31 cellular contexts compared by ENCODE assay signal in genomic region chr6:12748411-12748810, GRCh38. TPM values are rescaled to one million over a fixed set of nuclear protein-coding genes. Genes with fewer than 3 reads are reported as not detected.
DNase-seq lines count a peak whose midpoint lies in the region; ATAC-seq, FAIRE-seq and TF ChIP-seq lines count a peak whose summit lies in the region.
"Had no signal": no experiment of that assay in that cellular context is flagged by ENCODE, and none has a peak within 500 bp of the region (broad histone marks: within the 10 kb centered on the region; RNA-seq: fewer than 3 reads in every experiment).

No MANE protein-coding gene starts in this region.

- H3K4me2 ChIP-seq in astrocyte (ENCODE audit: low read length), result no peak overlapping the region
- peak overlapping the region; percentile 95 for H3K4me2 ChIP-seq in neuronal stem cell (ENCODE audit: insufficient read depth, low read length, poor library complexity, severe bottlenecking)

- H3K9ac ChIP-seq in HUES48 (ENCODE audit: low read depth, low read length), result no peak overlapping the region
- H3K9ac ChIP-seq in astrocyte (ENCODE audit: low read length), result no peak overlapping the region
- H3K9ac ChIP-seq in iPS-15b (ENCODE audit: low read depth, low read length), result no peak overlapping the region
- no peak overlapping the region for H3K9ac ChIP-seq in neuronal stem cell (ENCODE audit: low read depth, low read length, poor library complexity)

- no peak overlapping the region for H4K91ac ChIP-seq in neuronal stem cell (ENCODE audit: low read depth, low read length, poor library complexity)

- no CpG with 5 or more reads among the region's 2 CpGs for WGBS in neuronal stem cell (ENCODE audit: extremely low coverage in 2 of 2, insufficient read length in 2 of 2, insufficient replicate concordance in 1 of 2), 2 donors

- no peak for DNase-seq in astrocyte (ENCODE audit: low read depth)
- no peak for DNase-seq in neuronal stem cell (ENCODE audit: low spot score)
- no peak for DNase-seq in NCI-H226
- no peak for DNase-seq in HFFc6
- DNase-seq in NCI-H1694 (lab: John Stamatoyannopoulos, UW), result no peak
- DNase-seq: ACHN; activated CD4-positive, alpha-beta memory T cell treated with anti-CD3 and anti-CD28 coated beads for 36 hours; activated naive CD4-positive, alpha-beta T cell; CD8-positive, alpha-beta T cell; gastrocnemius medialis; IMR-90; left ventricle myocardium superior; MV-4-11; OCI-M1; stimulated activated naive B cell treated with anti-CD40 and anti-IgM and Interleukin-4, amounts not matched to agents 10 μg/mL and 1 μg/mL and 100 μg/mL, for 72 hours; T-helper 1 cell had no signal

- no peak overlapping the region for H2BK5ac ChIP-seq in neuronal stem cell (ENCODE audit: low read length)

- H3K4me3 ChIP-seq in HUES48 (ENCODE audit: low read depth, low read length), result peak overlapping the region; percentile 86
- no peak overlapping the region for H3K4me3 ChIP-seq in astrocyte (ENCODE audit: insufficient read depth, low read depth, low read length)
- H3K4me3 ChIP-seq in iPS-15b (ENCODE audit: low read depth, low read length), result peak overlapping the region; percentile 96
- H3K4me3 ChIP-seq in neuronal stem cell (ENCODE audit: low read length in 2 of 2), result no peak overlapping the region
- H3K4me3 ChIP-seq: gastrocnemius medialis, HAP-1, hepatocyte, SK-N-MC, skin epidermis, upper lobe of left lung had no signal

- H2BK15ac ChIP-seq in neuronal stem cell (ENCODE audit: low read length), result no peak overlapping the region

- H2BK12ac ChIP-seq in neuronal stem cell (ENCODE audit: low read length), result no peak overlapping the region

- H4K20me1 ChIP-seq in astrocyte (ENCODE audit: insufficient read depth, low read length), result no peaks in the 10 kb centered on the region

- TF ChIP-seq CTCF in astrocyte (IDR thresholded peaks at IDR 0.05; ENCODE audit: insufficient read depth, low read depth, low read length) (no peak), HFFc6 (IDR thresholded peaks at IDR 0.05) (no peak)

- H3K36me3 Mint-ChIP-seq in astrocyte (ENCODE audit: low read depth, unreplicated experiment) (no peaks in the 10 kb centered on the region), HFFc6 (ENCODE audit: low read depth) (no peaks in the 10 kb centered on the region)
- H3K36me3 Mint-ChIP-seq: activated CD4-positive, alpha-beta memory T cell treated with anti-CD3 and anti-CD28 coated beads for 36 hours; CD8-positive, alpha-beta T cell had no signal

- H2AK5ac ChIP-seq in neuronal stem cell (ENCODE audit: low read depth, low read length), result no peak overlapping the region

- no peak overlapping the region for H3K4ac ChIP-seq in neuronal stem cell (ENCODE audit: low read length)

- H3K4me1 Mint-ChIP-seq in astrocyte (ENCODE audit: low read depth, unreplicated experiment) (peaks cover 1% of the 10 kb centered on the region), HFFc6 (ENCODE audit: low read depth) (no peaks in the 10 kb centered on the region)
- H3K4me1 Mint-ChIP-seq: central memory CD8-positive, alpha-beta T cell had no signal

- no peak overlapping the region for H2BK120ac ChIP-seq in neuronal stem cell (ENCODE audit: low read depth, low read length)

- H3K9me3 Mint-ChIP-seq in astrocyte (ENCODE audit: unreplicated experiment) (no peaks in the 10 kb centered on the region), HFFc6 (no peaks in the 10 kb centered on the region)
- H3K9me3 Mint-ChIP-seq: dendritic cell treated with granulocyte-macrophage colony-stimulating factor and Interleukin-4, amounts not matched to agents 40 ng/mL and 50 ng/mL, for 4 days had no signal

- H3K9me3 ChIP-seq in HUES48 (ENCODE audit: control insufficient read depth, insufficient read depth, low read length), result peaks cover 12% of the 10 kb centered on the region; the same call in 1 of the 2 replicates
- no peaks in the 10 kb centered on the region for H3K9me3 ChIP-seq in astrocyte (ENCODE audit: insufficient read depth, low read depth, low read length)
- H3K9me3 ChIP-seq in iPS-15b (ENCODE audit: control insufficient read depth, insufficient read depth, low read length), result no peaks in the 10 kb centered on the region
- H3K9me3 ChIP-seq in neuronal stem cell (replicated peaks in 1 of 2; ENCODE audit: control insufficient read depth in 2 of 2, insufficient read depth in 1 of 2, low read depth in 1 of 2, low read length in 2 of 2), result no peaks in the 10 kb centered on the region
- H3K9me3 ChIP-seq: gastrocnemius medialis, HAP-1, upper lobe of left lung had no signal

- no peaks in the 10 kb centered on the region for H3K79me1 ChIP-seq in neuronal stem cell (ENCODE audit: low read depth, low read length)

- H3K4me3 Mint-ChIP-seq in astrocyte (ENCODE audit: unreplicated experiment) (peak overlapping the region; percentile 79), HFFc6 (no peak overlapping the region)
- H3K4me3 Mint-ChIP-seq: activated CD4-positive, alpha-beta memory T cell treated with anti-CD3 and anti-CD28 coated beads for 36 hours; B cell; CD8-positive, alpha-beta T cell; central memory CD8-positive, alpha-beta T cell; dendritic cell treated with granulocyte-macrophage colony-stimulating factor and Interleukin-4, amounts not matched to agents 40 ng/mL and 50 ng/mL, for 4 days; stimulated activated naive B cell treated with anti-CD40 and anti-IgM and Interleukin-4, amounts not matched to agents 10 μg/mL and 1 μg/mL and 100 μg/mL, for 72 hours had no signal

- no peaks in the 10 kb centered on the region for H3K36me3 ChIP-seq in HUES48 (ENCODE audit: control insufficient read depth, insufficient read depth, low read length)
- no peaks in the 10 kb centered on the region for H3K36me3 ChIP-seq in astrocyte (ENCODE audit: insufficient read depth, low read length)
- H3K36me3 ChIP-seq in iPS-15b (ENCODE audit: control insufficient read depth, insufficient read depth, low read length), result no peaks in the 10 kb centered on the region
- H3K36me3 ChIP-seq in neuronal stem cell (replicated peaks in 1 of 2; ENCODE audit: control insufficient read depth in 2 of 2, insufficient read depth in 2 of 2, low read length in 2 of 2), result no peaks in the 10 kb centered on the region
- H3K36me3 ChIP-seq: gastrocnemius medialis, HAP-1, upper lobe of left lung had no signal

- H3K27me3 Mint-ChIP-seq in astrocyte (ENCODE audit: low read depth, unreplicated experiment), result peaks cover 44% of the 10 kb centered on the region
- peaks cover 15% of the 10 kb centered on the region for H3K27me3 Mint-ChIP-seq in HFFc6 (ENCODE audit: insufficient read depth)

- H3K27me3 ChIP-seq in HUES48 (ENCODE audit: control insufficient read depth, insufficient read depth, low read length) (peaks cover 18% of the 10 kb centered on the region), astrocyte (ENCODE audit: insufficient read depth, low read length) (peaks cover 17% of the 10 kb centered on the region), iPS-15b (ENCODE audit: control insufficient read depth, insufficient read depth, low read length) (peaks cover 14% of the 10 kb centered on the region), neuronal stem cell (ENCODE audit: control insufficient read depth in 3 of 3, insufficient read depth in 3 of 3, low read depth in 1 of 3, low read length in 3 of 3) (peaks cover 0 to 28% (median 17%) of the 10 kb centered on the region in 3 experiments)

- no peaks in the 10 kb centered on the region for H3K79me2 ChIP-seq in astrocyte (ENCODE audit: insufficient read depth, low read length)
- H3K79me2 ChIP-seq: hepatocyte had no signal

- no peak overlapping the region for H3K27ac Mint-ChIP-seq in astrocyte (ENCODE audit: unreplicated experiment)
- no peak overlapping the region for H3K27ac Mint-ChIP-seq in HFFc6
- H3K27ac Mint-ChIP-seq: activated CD4-positive, alpha-beta memory T cell treated with anti-CD3 and anti-CD28 coated beads for 36 hours; B cell; CD8-positive, alpha-beta T cell; dendritic cell treated with granulocyte-macrophage colony-stimulating factor and Interleukin-4, amounts not matched to agents 40 ng/mL and 50 ng/mL, for 4 days; stimulated activated naive B cell treated with anti-CD40 and anti-IgM and Interleukin-4, amounts not matched to agents 10 μg/mL and 1 μg/mL and 100 μg/mL, for 72 hours had no signal

- no peak overlapping the region for H4K8ac ChIP-seq in neuronal stem cell (ENCODE audit: low read depth, low read length)

- H3K23ac ChIP-seq in neuronal stem cell (ENCODE audit: low read depth, low read length, poor library complexity), result no peak overlapping the region

- H3K27ac ChIP-seq in HUES48 (ENCODE audit: low read depth, low read length), result no peak overlapping the region
- no peak overlapping the region for H3K27ac ChIP-seq in astrocyte (ENCODE audit: low read depth, low read length)
- H3K27ac ChIP-seq in neuronal stem cell (replicated peaks; ENCODE audit: low read length), result no peak overlapping the region
- H3K27ac ChIP-seq: gastrocnemius medialis, hepatocyte, SK-N-MC, skin epidermis, upper lobe of left lung had no signal

- no peak for ATAC-seq in HG03135 (IDR thresholded peaks at IDR 0.05; ENCODE audit: unreplicated experiment)
- ATAC-seq: CD8-positive, alpha-beta T cell; gastrocnemius medialis; left ventricle myocardium superior; stimulated activated naive B cell treated with anti-CD40 and anti-IgM and Interleukin-4, amounts not matched to agents 10 μg/mL and 1 μg/mL and 100 μg/mL, for 72 hours had no signal

- FAIRE-seq in astrocyte (lab: Jason Lieb, UNC), result no peak
- FAIRE-seq: endometrium, GM19239, kidney had no signal

- peaks cover 20% of the 10 kb centered on the region for H3K4me1 ChIP-seq in HUES48 (ENCODE audit: control insufficient read depth, insufficient read depth, low read length)
- no peaks in the 10 kb centered on the region for H3K4me1 ChIP-seq in astrocyte (ENCODE audit: insufficient read depth, low read length)
- H3K4me1 ChIP-seq in iPS-15b (ENCODE audit: control insufficient read depth, insufficient read depth, low read length), result peaks cover 9% of the 10 kb centered on the region
- H3K4me1 ChIP-seq in neuronal stem cell (ENCODE audit: control insufficient read depth in 2 of 2, insufficient read depth in 1 of 2, low read depth in 1 of 2, low read length in 2 of 2), result peaks cover 0 to 8% of the 10 kb centered on the region in 2 donors
- H3K4me1 ChIP-seq: gastrocnemius medialis, HAP-1 had no signal

- no peak overlapping the region for H2AFZ ChIP-seq in astrocyte (ENCODE audit: low read depth, low read length)
- H2AFZ ChIP-seq in neuronal stem cell (ENCODE audit: low read length), result no peak overlapping the region
- H2AFZ ChIP-seq: hepatocyte had no signal

- no peak overlapping the region for H3K14ac ChIP-seq in neuronal stem cell (ENCODE audit: low read length)

- no peak overlapping the region for H3K18ac ChIP-seq in neuronal stem cell (ENCODE audit: low read length)

RNA-seq across cellular contexts. Expression of gene PHACTR1, which starts 31.8 kb away (rescaled TPM):
- 8.5 and 10.0 TPM in 2 replicates for total RNA-seq in astrocyte
- 9.4 TPM for polyA plus RNA-seq in neuronal stem cell (2013, experiment 1 of 2)
- polyA plus RNA-seq in neuronal stem cell (2013, experiment 2 of 2), result 9.9 TPM
- 1 to 10 TPM; 2.5 to 4.7 (median 3.9) TPM for total RNA-seq in HFFc6 (2021; fragmentation: NEBNext Ultra II Directional; extraction: Animal tissue kit (Norgen Biotek cat#: 25700))
- total RNA-seq: activated CD4-positive, alpha-beta memory T cell treated with anti-CD3 and anti-CD28 coated beads for 36 hours; IMR-90; NCI-H460 had no signal
- polyA plus RNA-seq: IMR-90 had no signal

Comparison
In these comparisons a context has a peak if more than half of its experiments do, and no peak if none do; other contexts are left out.
1. H3K4me3 ChIP-seq: peak in HUES48 (single experiment) and iPS-15b (single experiment); none in astrocyte (single experiment) and neuronal stem cell (0 of 2).